19 cellular contexts compared by ENCODE assay signal in the genomic region with DNA sequence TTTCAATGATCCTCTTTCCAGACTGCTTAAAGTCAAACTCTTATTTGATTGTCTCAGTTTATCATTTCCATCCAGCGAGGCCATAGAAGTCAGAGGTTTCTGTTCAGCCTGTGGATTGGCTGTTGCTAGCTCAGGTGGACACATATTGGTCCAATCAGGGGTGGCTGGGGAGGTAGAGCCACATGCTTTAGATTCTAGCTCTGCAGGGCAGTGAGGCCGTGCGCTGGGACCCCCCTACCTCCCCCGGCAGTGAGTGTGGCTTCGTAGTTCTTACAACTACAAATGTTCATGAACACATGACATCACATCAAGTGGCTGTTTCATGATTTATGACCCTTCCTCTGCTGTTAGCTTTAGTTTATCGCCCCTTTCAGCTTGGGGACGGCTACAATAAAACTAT. TPM values are rescaled to one million over a fixed set of nuclear protein-coding genes. Genes with fewer than 3 reads are reported as not detected.
DNase-seq lines count a peak whose midpoint lies in the region; ATAC-seq and TF ChIP-seq lines count a peak whose summit lies in the region.
"Had no signal": no experiment of that assay in that cellular context is flagged by ENCODE, and none has a peak within 500 bp of the region (broad histone marks: within the 10 kb centered on the region; RNA-seq: fewer than 3 reads in every experiment).

No MANE protein-coding gene starts in this region.

- no CpG with 5 or more reads among the region's 7 CpGs for WGBS in H9 (ENCODE audit: extremely low coverage, insufficient read length, low lambda C conversion rate)
- no CpG with 5 or more reads among the region's 7 CpGs for WGBS in neuronal stem cell (ENCODE audit: extremely low coverage in 2 of 2, insufficient read length in 2 of 2, insufficient replicate concordance in 1 of 2), 2 donors
- WGBS in SK-N-SH (ENCODE audit: low lambda C conversion rate), result 56% methylated on average over 5 of the region's 7 CpGs

- no peaks in the 10 kb centered on the region for H3K9me3 Mint-ChIP-seq in H9

- H3K79me2 ChIP-seq in H9 (ENCODE audit: insufficient read depth, low read length) (no peaks in the 10 kb centered on the region), OCI-LY1 (ENCODE audit: insufficient read depth, low read length) (no peaks in the 10 kb centered on the region), SK-N-SH (ENCODE audit: insufficient read depth) (no peaks in the 10 kb centered on the region)

- peaks cover 2% of the 10 kb centered on the region in 2 experiments; a peak in 1 of 4 replicates for H3K4me1 Mint-ChIP-seq in H9

- H3K9me2 ChIP-seq in OCI-LY1 (ENCODE audit: low read depth, low read length) (no peaks in the 10 kb centered on the region), SK-N-SH (no peaks in the 10 kb centered on the region)

- H3F3A ChIP-seq in OCI-LY1 (ENCODE audit: insufficient read depth, low read length), result no peaks in the 10 kb centered on the region
- H3F3A ChIP-seq in SK-N-SH (replicated peaks; ENCODE audit: insufficient read depth), result no peaks in the 10 kb centered on the region

- H3K56ac ChIP-seq in H9 (ENCODE audit: insufficient read length, low read depth, low read length), result no peak overlapping the region

- no peak overlapping the region for H4K8ac ChIP-seq in H9 (replicated peaks; ENCODE audit: insufficient read length, low read depth, low read length)
- H4K8ac ChIP-seq in neuronal stem cell (ENCODE audit: low read depth, low read length), result no peak overlapping the region

- H2BK15ac ChIP-seq in H9 (ENCODE audit: low read depth, low read length) (no peak overlapping the region), neuronal stem cell (ENCODE audit: low read length) (no peak overlapping the region)

- H2BK5ac ChIP-seq in H9 (ENCODE audit: insufficient read length, low read length) (no peak overlapping the region), neuronal stem cell (ENCODE audit: low read length) (no peak overlapping the region)

- H3K9ac ChIP-seq in H9 (ENCODE audit: extremely low read depth, insufficient read length, low read length), result no peak overlapping the region
- H3K9ac ChIP-seq in OCI-LY1 (ENCODE audit: low read length), result no peak overlapping the region
- H3K9ac ChIP-seq in neuronal stem cell (ENCODE audit: low read depth, low read length, poor library complexity), result no peak overlapping the region
- no peak overlapping the region for H3K9ac ChIP-seq in SK-N-SH

- no peak overlapping the region for H2BK20ac ChIP-seq in H9 (ENCODE audit: low read depth, low read length, poor library complexity, severe bottlenecking)

- no peak overlapping the region for H3K4me3 ChIP-seq in OCI-LY1 (ENCODE audit: low read depth, low read length, poor library complexity, severe bottlenecking)
- H3K4me3 ChIP-seq in neuronal stem cell (ENCODE audit: low read length in 2 of 2), result no peak overlapping the region
- H3K4me3 ChIP-seq in SK-N-SH (ENCODE audit: low read depth in 2 of 2, low read length in 1 of 2), result no peak overlapping the region
- H3K4me3 ChIP-seq: A549, SJSA1 had no signal

- TF ChIP-seq RAD21 in SK-N-SH (IDR thresholded peaks at IDR 0.05; ENCODE audit: low read length), result no peak

- TF ChIP-seq CTCF in H9 (conservative IDR thresholded peaks at IDR 0.05), result no peak
- no peak for TF ChIP-seq CTCF in OCI-LY1 (IDR thresholded peaks at IDR 0.05; ENCODE audit: low read length)
- no peak for TF ChIP-seq CTCF in SK-N-SH (IDR thresholded peaks at IDR 0.05)

- H3K4me2 ChIP-seq in H9 (ENCODE audit: insufficient read depth, insufficient read length, low read length), result no peak overlapping the region
- H3K4me2 ChIP-seq in OCI-LY1 (ENCODE audit: low read length), result no peak overlapping the region
- no peak overlapping the region for H3K4me2 ChIP-seq in neuronal stem cell (ENCODE audit: insufficient read depth, low read length, poor library complexity, severe bottlenecking)
- no peak overlapping the region for H3K4me2 ChIP-seq in SK-N-SH
- H3K4me2 ChIP-seq: A549 had no signal

- POLR2A ChIA-PET in SK-N-SH (lab: Yijun Ruan, JAX), result no interaction called here

- no peak overlapping the region for H3K4me3 Mint-ChIP-seq in H9

- H3K4ac ChIP-seq in H9 (ENCODE audit: low read depth, low read length) (no peak overlapping the region), neuronal stem cell (ENCODE audit: low read length) (no peak overlapping the region)

- H4K91ac ChIP-seq in H9 (ENCODE audit: insufficient read length, low read depth, low read length) (no peak overlapping the region), neuronal stem cell (ENCODE audit: low read depth, low read length, poor library complexity) (no peak overlapping the region)

- DNase-seq in H9 (no peak), cerebellar cortex (ENCODE audit: low spot score) (peak; percentile 8), neuronal stem cell (ENCODE audit: low spot score) (no peak), SK-N-SH (no peak), glomerular visceral epithelial cell (ENCODE audit: extremely low spot score) (no peak)
- DNase-seq: BE2C, DMS53, HCEC 1CT, NCI-H1092, NCI-H1436, NCI-H1930, NCI-H69, SW 1271 had no signal

- H3K27me3 ChIP-seq in H9 (ENCODE audit: insufficient read depth, low read length) (no peaks in the 10 kb centered on the region), OCI-LY1 (ENCODE audit: insufficient read depth, low read length) (peaks cover 4% of the 10 kb centered on the region; the same call in 1 of the 2 replicates), neuronal stem cell (ENCODE audit: control insufficient read depth in 3 of 3, insufficient read depth in 3 of 3, low read depth in 1 of 3, low read length in 3 of 3) (peaks cover 0 to 6% (median 0%) of the 10 kb centered on the region in 3 experiments), SK-N-SH (ENCODE audit: insufficient read depth) (peaks cover 4% of the 10 kb centered on the region; the same call in 1 of the 2 replicates)
- H3K27me3 ChIP-seq: BE2C, SJSA1 had no signal

- H3K14ac ChIP-seq in H9 (ENCODE audit: insufficient read depth, low read length) (no peak overlapping the region), neuronal stem cell (ENCODE audit: low read length) (no peak overlapping the region)

- CTCF ChIA-PET in SK-N-SH (lab: Yijun Ruan, JAX), result interaction anchor here (0.8 kb wide), 1 partner anchor 295 kb away, joined by 3 read pairs; the partner anchor contains the start of gene XXYLT1

- H3K23me2 ChIP-seq in H9 (ENCODE audit: insufficient read length, low read depth, low read length, poor library complexity, severe bottlenecking), result no peaks in the 10 kb centered on the region

- H4K20me1 ChIP-seq in H9 (ENCODE audit: control insufficient read depth, insufficient read depth, insufficient read length) (no peaks in the 10 kb centered on the region), OCI-LY1 (ENCODE audit: insufficient read depth, low read length) (no peaks in the 10 kb centered on the region), SK-N-SH (ENCODE audit: insufficient read depth) (no peaks in the 10 kb centered on the region)

- no peaks in the 10 kb centered on the region for H3K79me1 ChIP-seq in H9 (ENCODE audit: insufficient read depth, low read depth, low read length, poor library complexity, severe bottlenecking)
- no peaks in the 10 kb centered on the region for H3K79me1 ChIP-seq in neuronal stem cell (ENCODE audit: low read depth, low read length)

- no peak for ATAC-seq in GM18498 (IDR thresholded peaks at IDR 0.05; ENCODE audit: unreplicated experiment)
- no peak for ATAC-seq in HG03442 (IDR thresholded peaks at IDR 0.05; ENCODE audit: unreplicated experiment)
- ATAC-seq: A549, Right ventricle myocardium inferior had no signal

- H4K5ac ChIP-seq in H9 (ENCODE audit: insufficient read length, low read depth, low read length), result no peak overlapping the region

- H3K9me3 ChIP-seq in H9 (ENCODE audit: control insufficient read depth, low read depth, low read length), result no peaks in the 10 kb centered on the region
- no peaks in the 10 kb centered on the region for H3K9me3 ChIP-seq in OCI-LY1 (ENCODE audit: low read length)
- no peaks in the 10 kb centered on the region for H3K9me3 ChIP-seq in neuronal stem cell (replicated peaks in 1 of 2; ENCODE audit: control insufficient read depth in 2 of 2, insufficient read depth in 1 of 2, low read depth in 1 of 2, low read length in 2 of 2)
- H3K9me3 ChIP-seq in SK-N-SH, result no peaks in the 10 kb centered on the region
- H3K9me3 ChIP-seq: A549, BE2C, SJSA1 had no signal

- no peaks in the 10 kb centered on the region for H3K36me3 Mint-ChIP-seq in H9 (ENCODE audit: insufficient read depth in 1 of 3, low read depth in 3 of 3)

- no peaks in the 10 kb centered on the region for H3K36me3 ChIP-seq in OCI-LY1 (ENCODE audit: insufficient read depth, low read length)
- H3K36me3 ChIP-seq in neuronal stem cell (replicated peaks in 1 of 2; ENCODE audit: control insufficient read depth in 2 of 2, insufficient read depth in 2 of 2, low read length in 2 of 2), result no peaks in the 10 kb centered on the region
- no peaks in the 10 kb centered on the region for H3K36me3 ChIP-seq in SK-N-SH (replicated peaks in 1 of 2; ENCODE audit: control insufficient read depth in 1 of 2, insufficient read depth in 2 of 2, low read length in 1 of 2)
- H3K36me3 ChIP-seq: BE2C, SJSA1 had no signal

- H3K27ac Mint-ChIP-seq in H9, result no peak overlapping the region

- TF ChIP-seq EP300 in SK-N-SH (IDR thresholded peaks at IDR 0.05; ENCODE audit: borderline replicate concordance in 1 of 2, low read depth in 1 of 2, low read length in 1 of 2), result no peak

- no peak overlapping the region for H2AK5ac ChIP-seq in H9 (ENCODE audit: insufficient read length, low read length)
- no peak overlapping the region for H2AK5ac ChIP-seq in neuronal stem cell (ENCODE audit: low read depth, low read length)

- H3K27ac ChIP-seq in H9 (ENCODE audit: insufficient read length, low read depth, low read length) (no peak overlapping the region), OCI-LY1 (ENCODE audit: low read depth, low read length, poor library complexity, severe bottlenecking) (no peak overlapping the region), neuronal stem cell (replicated peaks; ENCODE audit: low read length) (no peak overlapping the region), SK-N-SH (ENCODE audit: low read depth in 2 of 2, low read length in 1 of 2) (no peak overlapping the region)
- H3K27ac ChIP-seq: A549, SJSA1 had no signal

- H2AFZ ChIP-seq in H9 (ENCODE audit: low read length) (peak overlapping the region; percentile 53), OCI-LY1 (ENCODE audit: low read length) (0 out of 2 replicates have a peak overlapping the region, but pooled peaks have one; percentile 66), neuronal stem cell (ENCODE audit: low read length) (peak overlapping the region; percentile 51), SK-N-SH (ENCODE audit: low read depth) (no peak overlapping the region)

- no peak overlapping the region for H3T11ph ChIP-seq in H9 (ENCODE audit: low read length)

- 0 out of 2 replicates have a peak, but pooled peaks cover 7% of the 10 kb centered on the region for H3K27me3 Mint-ChIP-seq in H9 (ENCODE audit: low read depth)

- H3K4me1 ChIP-seq in H9 (ENCODE audit: insufficient read depth, low read length), result no peaks in the 10 kb centered on the region; the same call in 1 of the 2 replicates
- H3K4me1 ChIP-seq in OCI-LY1 (ENCODE audit: insufficient read depth, low read length, severe bottlenecking), result no peaks in the 10 kb centered on the region
- no peaks in the 10 kb centered on the region for H3K4me1 ChIP-seq in neuronal stem cell (ENCODE audit: control insufficient read depth in 2 of 2, insufficient read depth in 1 of 2, low read depth in 1 of 2, low read length in 2 of 2)
- peaks cover 0 to 5% of the 10 kb centered on the region in 2 experiments; a peak in 1 of 4 replicates for H3K4me1 ChIP-seq in SK-N-SH (ENCODE audit: control insufficient read depth in 1 of 2, insufficient read depth in 2 of 2, low read depth in 1 of 2, low read length in 1 of 2)
- H3K4me1 ChIP-seq: SJSA1 had no signal

- no peak overlapping the region for H3K18ac ChIP-seq in H9 (ENCODE audit: insufficient read length, low read depth, low read length)
- no peak overlapping the region for H3K18ac ChIP-seq in neuronal stem cell (ENCODE audit: low read length)

- no peak overlapping the region for H2BK120ac ChIP-seq in H9 (ENCODE audit: low read depth, low read length, poor library complexity, severe bottlenecking)
- H2BK120ac ChIP-seq in neuronal stem cell (ENCODE audit: low read depth, low read length), result no peak overlapping the region

- no peak overlapping the region for H2BK12ac ChIP-seq in H9 (ENCODE audit: insufficient read length, low read depth, low read length)
- H2BK12ac ChIP-seq in neuronal stem cell (ENCODE audit: low read length), result no peak overlapping the region

- H3K23ac ChIP-seq in H9 (ENCODE audit: insufficient read length, low read depth, low read length), result no peak overlapping the region
- H3K23ac ChIP-seq in neuronal stem cell (ENCODE audit: low read depth, low read length, poor library complexity), result no peak overlapping the region

RNA-seq across cellular contexts. Expression of gene APOD, which starts 18.0 kb away (rescaled TPM):
- not detected in 2 replicates for total RNA-seq in H9 (2021)
- polyA plus RNA-seq in neuronal stem cell (2013, experiment 1 of 2), result not detected
- not detected for polyA plus RNA-seq in neuronal stem cell (2013, experiment 2 of 2)
- polyA plus RNA-seq in SK-N-SH (2012; rRNA removed), result 0.05 TPM in 1 of 2 replicates, not detected in the other
- 0.10 and 0.12 TPM in 2 replicates for polyA plus RNA-seq in SK-N-SH (2012; cell fraction: cytosol; rRNA removed)
- not detected in 2 replicates for polyA plus RNA-seq in SK-N-SH (2012; cell fraction: nucleus; rRNA removed)
- total RNA-seq: SJSA1 had no signal

RNA-seq across cellular contexts. Expression of gene PPP1R2, which starts 22.6 kb away (rescaled TPM):
- 38.3 and 38.8 TPM in 2 replicates for total RNA-seq in H9 (2021)
- 21.8 TPM for polyA plus RNA-seq in neuronal stem cell (2013, experiment 1 of 2)
- polyA plus RNA-seq in neuronal stem cell (2013, experiment 2 of 2), result 21.1 TPM
- 6.9 and 8.1 TPM in 2 replicates for polyA plus RNA-seq in SK-N-SH (2012; rRNA removed)
- polyA plus RNA-seq in SK-N-SH (2012; cell fraction: cytosol; rRNA removed), result 8.5 and 11.4 TPM in 2 replicates
- polyA plus RNA-seq in SK-N-SH (2012; cell fraction: nucleus; rRNA removed), result 8.0 and 9.9 TPM in 2 replicates
